ENCODE assay signal across 1 cellular context in the genomic region with DNA sequence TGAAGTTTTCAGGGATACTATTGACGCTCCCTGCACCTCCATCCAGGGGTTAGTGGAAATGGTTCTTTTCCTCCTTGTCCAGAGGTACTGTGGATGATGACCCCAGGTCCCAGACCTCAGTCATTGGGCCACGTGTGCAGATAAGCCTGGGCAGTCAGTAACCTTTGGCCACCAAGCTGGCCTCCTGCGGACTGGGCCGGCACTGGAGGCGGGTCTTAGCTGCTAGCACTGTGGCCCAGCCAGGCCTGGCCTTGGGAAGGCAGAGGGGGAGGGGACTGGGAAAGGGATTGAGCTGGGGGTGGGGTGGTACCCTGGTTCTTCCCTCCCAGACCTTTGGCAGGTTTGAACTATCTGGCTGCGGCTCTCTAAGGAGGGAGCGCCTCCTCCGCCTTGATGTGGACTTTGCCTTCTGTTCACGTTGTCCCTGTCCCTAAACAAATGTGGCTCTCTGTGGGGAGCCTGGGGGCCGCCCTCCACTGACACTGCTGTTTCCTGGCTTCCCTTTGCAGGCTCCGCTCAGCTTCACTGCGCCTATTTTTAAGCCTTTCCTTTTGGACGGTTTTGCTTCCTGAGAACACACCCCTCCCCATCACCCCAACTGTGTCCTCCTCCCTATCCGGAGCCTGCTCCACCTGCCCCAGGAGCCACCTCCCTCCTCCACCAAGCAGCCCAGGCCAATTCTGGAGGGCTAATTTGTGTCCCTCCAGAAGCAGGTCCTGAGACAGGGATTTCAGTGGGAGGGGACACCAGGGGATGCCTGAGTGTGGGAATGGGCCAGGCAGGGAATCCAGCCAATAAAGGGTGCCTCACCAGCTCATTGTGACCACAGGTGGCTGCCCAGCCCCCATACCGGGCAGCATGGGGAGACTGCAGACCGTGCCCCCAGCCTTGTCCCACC.
TF ChIP-seq lines count a peak whose summit lies in the region.

No MANE protein-coding gene starts in this region.

TF ChIP-seq in HepG2, 621 proteins besides CTCF, POLR2A, EP300 and RAD21 (continued from another document and continues in another):
- TF ChIP-seq ZNF17 (CRISPR knock-in tag; IDR thresholded peaks at IDR 0.05) (no peak), KLF15 (CRISPR knock-in tag; IDR thresholded peaks at IDR 0.05; ENCODE audit: borderline replicate concordance) (no peak; the same call in 1 of the 2 replicates), FOSL2 (CRISPR knock-in tag; IDR thresholded peaks at IDR 0.05) (peak; percentile 78), JARID2 (CRISPR knock-in tag; IDR thresholded peaks at IDR 0.05; ENCODE audit: insufficient replicate concordance) (no peak), TAF15 (IDR thresholded peaks at IDR 0.05; ENCODE audit: low read depth, low read length, poor library complexity, severe bottlenecking) (peak; percentile 41), SALL1 (CRISPR knock-in tag; IDR thresholded peaks at IDR 0.05) (peak; percentile 95), TARDBP (CRISPR knock-in tag; IDR thresholded peaks at IDR 0.05) (peak; percentile 78; the same call in 1 of the 2 replicates), SCMH1 (CRISPR knock-in tag; IDR thresholded peaks at IDR 0.05; ENCODE audit: borderline replicate concordance) (no peak), ZIK1 (CRISPR knock-in tag; IDR thresholded peaks at IDR 0.05; ENCODE audit: borderline replicate concordance, low read depth) (peak; percentile 80), KDM5B (CRISPR knock-in tag; IDR thresholded peaks at IDR 0.05; ENCODE audit: borderline replicate concordance) (peak; percentile 60; the same call in 1 of the 2 replicates), SSRP1 (CRISPR knock-in tag; IDR thresholded peaks at IDR 0.05) (peak; percentile 81), SMYD3 (CRISPR knock-in tag; IDR thresholded peaks at IDR 0.05) (peak; percentile 46; the same call in 1 of the 2 replicates), JDP2 (CRISPR knock-in tag; IDR thresholded peaks at IDR 0.05; ENCODE audit: borderline replicate concordance) (no peak), TOPORS (CRISPR knock-in tag; IDR thresholded peaks at IDR 0.05) (0 out of 2 replicates have a peak, but pooled peaks have one; percentile 26), HNRNPH1 (optimal IDR thresholded peaks at IDR 0.05; ENCODE audit: low read depth, low read length) (no peak), MLLT10 (CRISPR knock-in tag; IDR thresholded peaks at IDR 0.05) (no peak), HNRNPLL (IDR thresholded peaks at IDR 0.05; ENCODE audit: low read depth, low read length, poor library complexity, severe bottlenecking) (peak; percentile 43), KDM6A (CRISPR knock-in tag; IDR thresholded peaks at IDR 0.05; ENCODE audit: low read depth) (peak; percentile 97), ZNF749 (CRISPR knock-in tag; IDR thresholded peaks at IDR 0.05; ENCODE audit: borderline replicate concordance) (peak; percentile 85; the same call in 1 of the 2 replicates), ZNF772 (CRISPR knock-in tag; IDR thresholded peaks at IDR 0.05) (peak; percentile 59; the same call in 1 of the 2 replicates), CREM (IDR thresholded peaks at IDR 0.05) (peak; percentile 80; the same call in 1 of the 2 replicates), CREM (CRISPR knock-in tag; IDR thresholded peaks at IDR 0.05) (no peak), ZNF552 (CRISPR knock-in tag; IDR thresholded peaks at IDR 0.05; ENCODE audit: borderline replicate concordance) (no peak; the same call in 1 of the 2 replicates), ZNF674 (CRISPR knock-in tag; IDR thresholded peaks at IDR 0.05; ENCODE audit: low read depth) (no peak), PRPF4 (IDR thresholded peaks at IDR 0.05; ENCODE audit: low read depth, low read length, poor library complexity, severe bottlenecking) (peak; percentile 100), SRY (CRISPR knock-in tag; IDR thresholded peaks at IDR 0.05) (no peak), ZNF644 (CRISPR knock-in tag; IDR thresholded peaks at IDR 0.05; ENCODE audit: low read depth) (peak; percentile 13; the same call in 1 of the 2 replicates), ZNF879 (CRISPR knock-in tag; IDR thresholded peaks at IDR 0.05) (no peak), ZNF629 (CRISPR knock-in tag; conservative IDR thresholded peaks at IDR 0.05) (peak; percentile 66), NFAT5 (CRISPR knock-in tag; IDR thresholded peaks at IDR 0.05) (0 out of 2 replicates have a peak, but pooled peaks have one; percentile 35), ZSCAN22 (CRISPR knock-in tag; IDR thresholded peaks at IDR 0.05) (0 out of 2 replicates have a peak, but pooled peaks have one; percentile 45), FOXK1 (CRISPR knock-in tag; IDR thresholded peaks at IDR 0.05; ENCODE audit: borderline replicate concordance, low read depth) (peak; percentile 78), SAP130 (CRISPR knock-in tag; IDR thresholded peaks at IDR 0.05; ENCODE audit: low read depth) (peak; percentile 98), RERE (CRISPR knock-in tag; IDR thresholded peaks at IDR 0.05; ENCODE audit: low read depth) (peak; percentile 83), NFE2L1 (CRISPR knock-in tag; IDR thresholded peaks at IDR 0.05; ENCODE audit: borderline replicate concordance) (no peak), CHCHD3 (CRISPR knock-in tag; IDR thresholded peaks at IDR 0.05) (no peak), ZNF747 (CRISPR knock-in tag; IDR thresholded peaks at IDR 0.05; ENCODE audit: borderline replicate concordance) (no peak)
- TF ChIP-seq, protein P1, sequence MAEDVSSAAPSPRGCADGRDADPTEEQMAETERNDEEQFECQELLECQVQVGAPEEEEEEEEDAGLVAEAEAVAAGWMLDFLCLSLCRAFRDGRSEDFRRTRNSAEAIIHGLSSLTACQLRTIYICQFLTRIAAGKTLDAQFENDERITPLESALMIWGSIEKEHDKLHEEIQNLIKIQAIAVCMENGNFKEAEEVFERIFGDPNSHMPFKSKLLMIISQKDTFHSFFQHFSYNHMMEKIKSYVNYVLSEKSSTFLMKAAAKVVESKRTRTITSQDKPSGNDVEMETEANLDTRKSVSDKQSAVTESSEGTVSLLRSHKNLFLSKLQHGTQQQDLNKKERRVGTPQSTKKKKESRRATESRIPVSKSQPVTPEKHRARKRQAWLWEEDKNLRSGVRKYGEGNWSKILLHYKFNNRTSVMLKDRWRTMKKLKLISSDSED (CRISPR knock-in tag; IDR thresholded peaks at IDR 0.05) = no peak
- TF ChIP-seq, protein P2, sequence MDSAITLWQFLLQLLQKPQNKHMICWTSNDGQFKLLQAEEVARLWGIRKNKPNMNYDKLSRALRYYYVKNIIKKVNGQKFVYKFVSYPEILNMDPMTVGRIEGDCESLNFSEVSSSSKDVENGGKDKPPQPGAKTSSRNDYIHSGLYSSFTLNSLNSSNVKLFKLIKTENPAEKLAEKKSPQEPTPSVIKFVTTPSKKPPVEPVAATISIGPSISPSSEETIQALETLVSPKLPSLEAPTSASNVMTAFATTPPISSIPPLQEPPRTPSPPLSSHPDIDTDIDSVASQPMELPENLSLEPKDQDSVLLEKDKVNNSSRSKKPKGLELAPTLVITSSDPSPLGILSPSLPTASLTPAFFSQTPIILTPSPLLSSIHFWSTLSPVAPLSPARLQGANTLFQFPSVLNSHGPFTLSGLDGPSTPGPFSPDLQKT (CRISPR knock-in tag; IDR thresholded peaks at IDR 0.05; ENCODE audit: borderline replicate concordance) = no peak
- TF ChIP-seq, protein P3, sequence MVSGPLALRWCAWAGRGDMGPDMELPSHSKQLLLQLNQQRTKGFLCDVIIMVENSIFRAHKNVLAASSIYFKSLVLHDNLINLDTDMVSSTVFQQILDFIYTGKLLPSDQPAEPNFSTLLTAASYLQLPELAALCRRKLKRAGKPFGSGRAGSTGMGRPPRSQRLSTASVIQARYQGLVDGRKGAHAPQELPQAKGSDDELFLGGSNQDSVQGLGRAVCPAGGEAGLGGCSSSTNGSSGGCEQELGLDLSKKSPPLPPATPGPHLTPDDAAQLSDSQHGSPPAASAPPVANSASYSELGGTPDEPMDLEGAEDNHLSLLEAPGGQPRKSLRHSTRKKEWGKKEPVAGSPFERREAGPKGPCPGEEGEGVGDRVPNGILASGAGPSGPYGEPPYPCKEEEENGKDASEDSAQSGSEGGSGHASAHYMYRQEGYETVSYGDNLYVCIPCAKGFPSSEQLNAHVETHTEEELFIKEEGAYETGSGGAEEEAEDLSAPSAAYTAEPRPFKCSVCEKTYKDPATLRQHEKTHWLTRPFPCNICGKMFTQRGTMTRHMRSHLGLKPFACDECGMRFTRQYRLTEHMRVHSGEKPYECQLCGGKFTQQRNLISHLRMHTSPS (CRISPR knock-in tag; IDR thresholded peaks at IDR 0.05; ENCODE audit: low read depth) = peak; percentile 70; the same call in 1 of the 2 replicates
